In the genomic region with DNA sequence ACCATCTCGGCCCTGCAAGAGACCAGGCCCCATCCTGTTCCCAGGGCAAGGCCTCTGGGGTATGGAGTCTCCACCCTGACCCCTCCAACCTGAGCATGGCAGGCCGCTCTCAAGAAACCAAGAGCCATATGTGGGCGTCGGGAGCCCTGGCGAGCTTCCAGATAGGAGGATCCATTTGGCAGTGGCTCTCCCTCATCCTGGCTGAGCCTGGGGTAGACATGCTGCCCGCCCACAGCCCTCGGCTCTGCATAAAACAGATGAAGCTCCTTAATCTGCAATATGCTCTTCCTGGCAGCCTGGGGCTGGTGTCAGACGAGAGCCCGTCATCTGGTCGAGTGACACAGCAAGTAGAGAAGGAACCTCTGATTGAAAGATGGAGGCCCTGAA, we compare ENCODE assay signal across 3 cellular contexts.
A peak's percentile ranks its signal among the peaks of the same experiment; 100 is the strongest.
TF ChIP-seq lines count a peak whose summit lies in the region.

No MANE protein-coding gene starts in this region.

TF ChIP-seq in SK-N-SH, 30 proteins besides CTCF, POLR2A, EP300 and RAD21:
- TF ChIP-seq CHD2 (IDR thresholded peaks at IDR 0.05; ENCODE audit: low read length, partially characterized antibody): peak; percentile 15
- TF ChIP-seq MXI1 (IDR thresholded peaks at IDR 0.05; ENCODE audit: low read depth, low read length): no peak

TF ChIP-seq in SK-N-SH treated with all-trans-retinoic acid at 6 μM for 48 hours, 23 proteins besides CTCF, POLR2A, EP300 and RAD21:
- TF ChIP-seq TCF4 (CRISPR knock-in tag; IDR thresholded peaks at IDR 0.05; ENCODE audit: borderline replicate concordance) (no peak), ISL1 (CRISPR knock-in tag; IDR thresholded peaks at IDR 0.05) (no peak), BACH2 (CRISPR knock-in tag; IDR thresholded peaks at IDR 0.05; ENCODE audit: borderline replicate concordance) (no peak)
TF ChIP-seq in SK-N-SH treated with all-trans-retinoic acid at 6 μM for 48 hours: peak in this region for 0.

TF ChIP-seq in IMR-90, 13 proteins besides CTCF, POLR2A, EP300 and RAD21:
- TF ChIP-seq MAFK (IDR thresholded peaks at IDR 0.05; ENCODE audit: low read depth, low read length) (no peak), RFX5 (IDR thresholded peaks at IDR 0.05; ENCODE audit: low read depth, low read length) (no peak), FOS (IDR thresholded peaks at IDR 0.05; ENCODE audit: low read depth, low read length) (no peak)
